26 cellular contexts compared by ENCODE assay signal in the genomic region with DNA sequence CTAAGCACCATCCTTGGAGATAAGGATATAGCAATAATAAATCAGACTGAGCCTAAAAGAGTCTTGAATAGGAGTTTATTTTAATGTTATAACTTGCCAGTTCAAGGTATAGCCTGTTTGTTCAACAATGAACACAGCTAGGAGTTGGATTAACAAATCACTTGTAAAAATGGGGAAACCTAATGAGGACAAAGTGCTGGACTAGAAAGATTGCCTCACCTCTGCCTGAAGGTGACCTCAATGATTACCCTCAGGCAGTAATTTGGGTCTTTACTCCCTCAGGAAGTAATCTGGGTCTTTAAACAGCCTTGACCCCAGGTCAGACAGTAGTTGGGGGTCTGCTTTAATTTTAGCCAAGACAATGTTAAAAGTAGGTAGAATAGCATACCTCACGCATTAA. TPM values are rescaled to one million over a fixed set of nuclear protein-coding genes. Genes with fewer than 3 reads are reported as not detected.
DNase-seq lines count a peak whose midpoint lies in the region; ATAC-seq and TF ChIP-seq lines count a peak whose summit lies in the region.
"Had no signal": no experiment of that assay in that cellular context is flagged by ENCODE, and none has a peak within 500 bp of the region (broad histone marks: within the 10 kb centered on the region; RNA-seq: fewer than 3 reads in every experiment).

No MANE protein-coding gene starts in this region.

- no peaks in the 10 kb centered on the region for H3K4me1 ChIP-seq in liver (ENCODE audit: control insufficient read depth in 4 of 4, insufficient read depth in 4 of 4, low read length in 3 of 4)
- H3K4me1 ChIP-seq: BE2C, BLaER1 had no signal

- no peaks in the 10 kb centered on the region for H3K9me3 ChIP-seq in liver (ENCODE audit: control insufficient read depth in 4 of 4, low read length in 3 of 4)
- H3K9me3 ChIP-seq: BE2C had no signal

- no peaks in the 10 kb centered on the region for H3K4me1 Mint-ChIP-seq in nephron progenitor cell
- H3K4me1 Mint-ChIP-seq: CD14-positive monocyte; CD4-positive, alpha-beta memory T cell; CD8-positive, alpha-beta memory T cell had no signal

- peaks cover 9% of the 10 kb centered on the region for H3K9me3 Mint-ChIP-seq in nephron progenitor cell

- no peak for TF ChIP-seq RAD21 in liver (IDR thresholded peaks at IDR 0.05)

- 98% methylated on average over 1 of the region's 1 CpG for WGBS in liver

- TF ChIP-seq CTCF in NB4 (IDR thresholded peaks at IDR 0.05; ENCODE audit: low read depth, low read length) (no peak), liver (IDR thresholded peaks at IDR 0.05; ENCODE audit: low read depth, low read length, missing input control) (no peak), nephron progenitor cell (IDR thresholded peaks at IDR 0.05) (no peak)

- peaks cover 67% of the 10 kb centered on the region for H3K36me3 Mint-ChIP-seq in nephron progenitor cell (ENCODE audit: low read depth)

- H3K36me3 ChIP-seq in liver (ENCODE audit: control insufficient read depth in 4 of 4, insufficient read depth in 3 of 4, low read depth in 1 of 4, low read length in 3 of 4) = peaks cover 4 to 16% (median 11%) of the 10 kb centered on the region in 4 donors

- no peaks in the 10 kb centered on the region for H3K27me3 ChIP-seq in liver (ENCODE audit: control insufficient read depth in 4 of 4, insufficient read depth in 4 of 4, low read length in 3 of 4)
- H3K27me3 ChIP-seq: BE2C, BLaER1 had no signal

- H3K27ac ChIP-seq in liver (ENCODE audit: low read depth in 1 of 2, low read length in 2 of 2) = no peak overlapping the region
- H3K27ac ChIP-seq: BLaER1 had no signal

- H3K4me3 ChIP-seq in NB4 (ENCODE audit: low read depth, low read length) (no peak overlapping the region), liver (ENCODE audit: low read depth in 1 of 3, low read length in 3 of 3) (no peak overlapping the region)
- H3K4me3 ChIP-seq: BLaER1, GM12878 had no signal

- no peak overlapping the region for H3K9ac ChIP-seq in liver (ENCODE audit: low read depth in 1 of 2, low read length in 2 of 2)
- H3K9ac ChIP-seq: BLaER1 had no signal

- no peak for TF ChIP-seq POLR2A in NB4 (IDR thresholded peaks at IDR 0.05; ENCODE audit: extremely low read depth, insufficient read length)

- H3K27me3 Mint-ChIP-seq in nephron progenitor cell (ENCODE audit: low read depth, poor library complexity) = no peaks in the 10 kb centered on the region
- H3K27me3 Mint-ChIP-seq: CD4-positive, alpha-beta memory T cell; CD4-positive, CD25-positive, alpha-beta regulatory T cell; CD8-positive, alpha-beta memory T cell had no signal

- DNase-seq in NB4 (ENCODE audit: low read depth) (peak; percentile 8), left lobe of liver (ENCODE audit: low spot score) (no peak), nephron progenitor cell (no peak), dermis blood vessel endothelial cell (no peak), iPS-NIHi11 (ENCODE audit: low spot score) (no peak), NCI-H446 treated with DMSO at 0.1 percent for 48 hours (lab: John Stamatoyannopoulos, UW) (no peak), epidermal melanocyte (ENCODE audit: insufficient read length, low spot score) (no peak)
- DNase-seq: 8988T; ACHN; BE2C; C1 segment of cervical spinal cord; CD4-positive, alpha-beta memory T cell; CD4-positive, CD25-positive, alpha-beta regulatory T cell; CD8-positive, alpha-beta memory T cell; COR-L47; DMS 273 treated with DMSO at 0.1 percent for 48 hours; DMS153; DMS53; DMS79; DND-41; EL; GDM1 had no signal

- no peak overlapping the region for H3K4me3 Mint-ChIP-seq in nephron progenitor cell
- H3K4me3 Mint-ChIP-seq: CD14-positive monocyte; CD4-positive, alpha-beta memory T cell; CD4-positive, CD25-positive, alpha-beta regulatory T cell; CD8-positive, alpha-beta memory T cell had no signal

- peak; percentile 79 for ATAC-seq in left lobe of liver
- ATAC-seq: GM12878 had no signal

- H3K27ac Mint-ChIP-seq in nephron progenitor cell = peak overlapping the region; percentile 79
- H3K27ac Mint-ChIP-seq: CD14-positive monocyte; CD4-positive, alpha-beta memory T cell; CD4-positive, CD25-positive, alpha-beta regulatory T cell; CD8-positive, alpha-beta memory T cell had no signal

TF ChIP-seq in liver, 16 proteins besides CTCF, POLR2A, EP300 and RAD21:
- TF ChIP-seq RXRA (IDR thresholded peaks at IDR 0.05) (peak; percentile 25 to 29), HNF4G (IDR thresholded peaks at IDR 0.05) (peak; percentile 28), NR2F2 (IDR thresholded peaks at IDR 0.05) (no peak), MAX (IDR thresholded peaks at IDR 0.05) (no peak), GABPA (IDR thresholded peaks at IDR 0.05 in 1 of 2, conservative IDR thresholded peaks at IDR 0.05 in 1 of 2) (no peak), TAF1 (conservative IDR thresholded peaks at IDR 0.05) (no peak), SP1 (IDR thresholded peaks at IDR 0.05) (no peak), FOXA2 (IDR thresholded peaks at IDR 0.05) (no peak), HNF4A (conservative IDR thresholded peaks at IDR 0.05) (peak; percentile 70 to 81), EGR1 (IDR thresholded peaks at IDR 0.05; ENCODE audit: low read depth in 2 of 2) (no peak), FOXA1 (IDR thresholded peaks at IDR 0.05) (no peak), JUND (IDR thresholded peaks at IDR 0.05) (no peak), YY1 (IDR thresholded peaks at IDR 0.05) (no peak)
- TF ChIP-seq, protein P1, sequence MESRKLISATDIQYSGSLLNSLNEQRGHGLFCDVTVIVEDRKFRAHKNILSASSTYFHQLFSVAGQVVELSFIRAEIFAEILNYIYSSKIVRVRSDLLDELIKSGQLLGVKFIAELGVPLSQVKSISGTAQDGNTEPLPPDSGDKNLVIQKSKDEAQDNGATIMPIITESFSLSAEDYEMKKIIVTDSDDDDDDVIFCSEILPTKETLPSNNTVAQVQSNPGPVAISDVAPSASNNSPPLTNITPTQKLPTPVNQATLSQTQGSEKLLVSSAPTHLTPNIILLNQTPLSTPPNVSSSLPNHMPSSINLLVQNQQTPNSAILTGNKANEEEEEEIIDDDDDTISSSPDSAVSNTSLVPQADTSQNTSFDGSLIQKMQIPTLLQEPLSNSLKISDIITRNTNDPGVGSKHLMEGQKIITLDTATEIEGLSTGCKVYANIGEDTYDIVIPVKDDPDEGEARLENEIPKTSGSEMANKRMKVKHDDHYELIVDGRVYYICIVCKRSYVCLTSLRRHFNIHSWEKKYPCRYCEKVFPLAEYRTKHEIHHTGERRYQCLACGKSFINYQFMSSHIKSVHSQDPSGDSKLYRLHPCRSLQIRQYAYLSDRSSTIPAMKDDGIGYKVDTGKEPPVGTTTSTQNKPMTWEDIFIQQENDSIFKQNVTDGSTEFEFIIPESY (IDR thresholded peaks at IDR 0.05) = peak; percentile 27
- TF ChIP-seq, protein P2, sequence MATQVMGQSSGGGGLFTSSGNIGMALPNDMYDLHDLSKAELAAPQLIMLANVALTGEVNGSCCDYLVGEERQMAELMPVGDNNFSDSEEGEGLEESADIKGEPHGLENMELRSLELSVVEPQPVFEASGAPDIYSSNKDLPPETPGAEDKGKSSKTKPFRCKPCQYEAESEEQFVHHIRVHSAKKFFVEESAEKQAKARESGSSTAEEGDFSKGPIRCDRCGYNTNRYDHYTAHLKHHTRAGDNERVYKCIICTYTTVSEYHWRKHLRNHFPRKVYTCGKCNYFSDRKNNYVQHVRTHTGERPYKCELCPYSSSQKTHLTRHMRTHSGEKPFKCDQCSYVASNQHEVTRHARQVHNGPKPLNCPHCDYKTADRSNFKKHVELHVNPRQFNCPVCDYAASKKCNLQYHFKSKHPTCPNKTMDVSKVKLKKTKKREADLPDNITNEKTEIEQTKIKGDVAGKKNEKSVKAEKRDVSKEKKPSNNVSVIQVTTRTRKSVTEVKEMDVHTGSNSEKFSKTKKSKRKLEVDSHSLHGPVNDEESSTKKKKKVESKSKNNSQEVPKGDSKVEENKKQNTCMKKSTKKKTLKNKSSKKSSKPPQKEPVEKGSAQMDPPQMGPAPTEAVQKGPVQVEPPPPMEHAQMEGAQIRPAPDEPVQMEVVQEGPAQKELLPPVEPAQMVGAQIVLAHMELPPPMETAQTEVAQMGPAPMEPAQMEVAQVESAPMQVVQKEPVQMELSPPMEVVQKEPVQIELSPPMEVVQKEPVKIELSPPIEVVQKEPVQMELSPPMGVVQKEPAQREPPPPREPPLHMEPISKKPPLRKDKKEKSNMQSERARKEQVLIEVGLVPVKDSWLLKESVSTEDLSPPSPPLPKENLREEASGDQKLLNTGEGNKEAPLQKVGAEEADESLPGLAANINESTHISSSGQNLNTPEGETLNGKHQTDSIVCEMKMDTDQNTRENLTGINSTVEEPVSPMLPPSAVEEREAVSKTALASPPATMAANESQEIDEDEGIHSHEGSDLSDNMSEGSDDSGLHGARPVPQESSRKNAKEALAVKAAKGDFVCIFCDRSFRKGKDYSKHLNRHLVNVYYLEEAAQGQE (IDR thresholded peaks at IDR 0.05) = no peak
- TF ChIP-seq, protein P3, sequence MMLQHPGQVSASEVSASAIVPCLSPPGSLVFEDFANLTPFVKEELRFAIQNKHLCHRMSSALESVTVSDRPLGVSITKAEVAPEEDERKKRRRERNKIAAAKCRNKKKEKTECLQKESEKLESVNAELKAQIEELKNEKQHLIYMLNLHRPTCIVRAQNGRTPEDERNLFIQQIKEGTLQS (IDR thresholded peaks at IDR 0.05) = no peak

RNA-seq across cellular contexts. Expression of gene CDKL1, which starts 35.5 kb away (rescaled TPM):
- total RNA-seq in left lobe of liver (0.81 TPM), liver (1 to 10 TPM; 2.7 to 6.8 TPM), dermis blood vessel endothelial cell (15.0 and 43.6 TPM in 2 replicates)
- polyA plus RNA-seq in liver = 1 to 10 TPM; 1.1 to 1.6 TPM
